In the genomic region with DNA sequence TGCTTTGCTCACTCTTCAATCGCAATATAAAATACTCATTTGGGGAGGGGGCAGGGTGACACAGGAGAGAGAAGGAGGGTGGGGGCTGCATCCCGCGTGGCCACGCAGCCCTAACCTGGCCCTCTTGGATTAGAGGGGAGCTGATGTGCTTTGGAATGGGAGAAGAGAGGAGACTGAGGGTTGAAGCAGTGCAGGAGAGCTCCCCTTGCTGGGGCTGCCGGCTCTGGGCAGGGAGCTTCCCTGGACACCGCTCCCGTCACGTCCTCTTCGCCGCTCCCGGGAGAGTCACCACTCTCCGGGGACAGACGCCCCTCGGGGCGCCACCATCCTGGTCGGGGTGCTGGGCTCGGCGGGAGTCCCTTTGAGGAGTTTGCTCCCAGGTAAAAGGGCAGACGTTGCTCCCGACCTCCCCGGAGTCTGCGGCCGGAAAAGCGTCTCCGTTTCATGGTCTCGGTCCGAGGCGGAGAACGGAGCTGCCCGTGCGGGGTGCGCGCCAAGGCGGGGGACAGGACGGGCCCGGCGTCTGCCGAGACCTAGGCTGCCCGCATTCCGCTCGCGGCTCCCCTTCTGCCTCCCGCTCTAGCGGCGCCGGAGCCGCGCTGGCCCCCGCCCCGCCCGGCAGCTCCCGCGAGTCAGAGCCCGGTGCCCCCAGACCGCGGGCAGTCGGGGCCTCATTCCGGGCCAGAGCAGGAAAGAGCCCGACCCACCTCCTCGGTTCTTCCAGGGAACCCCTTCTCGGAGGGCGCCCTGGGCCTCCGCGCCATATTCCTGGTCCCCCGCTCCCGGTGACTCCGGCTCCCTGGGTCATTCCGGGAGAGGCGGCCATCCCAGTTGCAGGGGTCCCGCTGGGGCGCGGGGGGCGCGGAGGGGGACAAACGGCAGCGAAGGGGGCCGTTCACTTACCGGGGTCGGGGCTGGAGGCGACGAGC, we compare ENCODE assay signal across 11 cellular contexts. TPM values are rescaled to one million over a fixed set of nuclear protein-coding genes. Genes with fewer than 3 reads are reported as not detected.
A peak's percentile ranks its signal among the peaks of the same experiment; 100 is the strongest.
DNase-seq lines count a peak whose midpoint lies in the region; ATAC-seq, FAIRE-seq and TF ChIP-seq lines count a peak whose summit lies in the region.
"Had no signal": no experiment of that assay in that cellular context is flagged by ENCODE, and none has a peak within 500 bp of the region (broad histone marks: within the 10 kb centered on the region; RNA-seq: fewer than 3 reads in every experiment).

No MANE protein-coding gene starts in this region.

- no peak for ATAC-seq in GM21526 (IDR thresholded peaks at IDR 0.05; ENCODE audit: low FRiP score, unreplicated experiment)
- ATAC-seq: stimulated activated memory B cell treated with anti-CD40 and anti-IgM and Interleukin-4, amounts not matched to agents 10 μg/mL and 1 μg/mL and 100 μg/mL, for 72 hours; T-helper 17 cell had no signal

- 2% methylated on average over 34 of the region's 81 CpGs; no CpG with 5 or more reads in 1 of the 2 experiments for WGBS in H1 (ENCODE audit: extremely low coverage in 1 of 2, insufficient coverage in 1 of 2, insufficient read length in 1 of 2, insufficient replicate concordance in 2 of 2, low coverage in 1 of 2, low lambda C conversion rate in 2 of 2, missing lambda C conversion rate in 1 of 2), 2 experiments
- WGBS in mesodermal cell (ENCODE audit: insufficient coverage in 2 of 2), 2 experiments = 1% methylated on average over 64 to 77 of the region's 81 CpGs

- no peak overlapping the region for H4K91ac ChIP-seq in H1 (replicated peaks; ENCODE audit: insufficient read length, low read length)

- H3K23me2 ChIP-seq in H1 (ENCODE audit: low read depth, low read length) = peaks cover 6% of the 10 kb centered on the region; the same call in 1 of the 2 replicates

- H4K20me1 ChIP-seq in H1 (replicated peaks in 1 of 2; ENCODE audit: control insufficient read depth in 1 of 2, insufficient read depth in 2 of 2, low read length in 2 of 2) = peaks cover 0 to 4% of the 10 kb centered on the region in 2 experiments

- H3K56ac ChIP-seq in H1 (replicated peaks; ENCODE audit: insufficient read length, low read depth, low read length) = no peak overlapping the region

- peaks cover 9% of the 10 kb centered on the region for H3K9me3 Mint-ChIP-seq in activated T-helper 1 cell treated with anti-CD3 and anti-CD28 coated beads, Interleukin-12 subunit alpha, Interleukin-12 subunit beta, Interleukin-2, Interleukin-4 antibody, amounts not matched to agents 30 ng/mL and 10 ng/mL and 1 ng/mL, durations not matched to agents 14 hours and 24 hours and 36 hours

- no peak overlapping the region for H4K8ac ChIP-seq in H1 (ENCODE audit: extremely low read depth, insufficient read depth, low read length)

- TF ChIP-seq RAD21 in H1 (IDR thresholded peaks at IDR 0.05 in 1 of 2, conservative IDR thresholded peaks at IDR 0.05 in 1 of 2; ENCODE audit: low read depth in 2 of 2, low read length in 2 of 2) = no peak

- H3K36me3 ChIP-seq in MG63 (no peaks in the 10 kb centered on the region), H1 (ENCODE audit: control insufficient read depth in 2 of 4, insufficient read depth in 4 of 4, low read length in 3 of 4) (no peaks in the 10 kb centered on the region), mesodermal cell (ENCODE audit: control insufficient read depth, insufficient read depth, low read length) (no peaks in the 10 kb centered on the region)

- no peak overlapping the region for H3K4ac ChIP-seq in H1 (replicated peaks; ENCODE audit: insufficient read length, low read depth, low read length)

- H2BK12ac ChIP-seq in H1 (ENCODE audit: low read depth, low read length) = no peak overlapping the region

- H2BK5ac ChIP-seq in H1 (ENCODE audit: low read depth, low read length) = no peak overlapping the region

- no peak for TF ChIP-seq POLR2A in H1 (IDR thresholded peaks at IDR 0.05; ENCODE audit: control extremely low read depth in 1 of 2, low read depth in 2 of 2, low read length in 2 of 2)

- no peak overlapping the region for H3K14ac ChIP-seq in H1 (ENCODE audit: insufficient read length)

- H3K27ac ChIP-seq in H1 (ENCODE audit: low read depth, low read length) = no peak overlapping the region
- H3K27ac ChIP-seq in mesodermal cell (ENCODE audit: low read depth, low read length, severe bottlenecking) = no peak overlapping the region

- H3K18ac ChIP-seq in H1 (ENCODE audit: extremely low read depth, low read length) = no peak overlapping the region

- TF ChIP-seq CTCF in AG10803 (conservative IDR thresholded peaks at IDR 0.05; ENCODE audit: low read length) (no peak), H1 (IDR thresholded peaks at IDR 0.05; ENCODE audit: control extremely low read depth in 1 of 3, insufficient read depth in 1 of 3, low read depth in 1 of 3, low read length in 3 of 3) (no peak)

- no peak overlapping the region for H3K23ac ChIP-seq in H1 (ENCODE audit: insufficient read length)

- H3K9ac ChIP-seq in H1 (replicated peaks in 1 of 4; ENCODE audit: extremely low read depth in 1 of 4, low read depth in 3 of 4, low read length in 3 of 4) = no peak overlapping the region

- H3K4me3 Mint-ChIP-seq in activated T-helper 1 cell treated with anti-CD3 and anti-CD28 coated beads, Interleukin-12 subunit alpha, Interleukin-12 subunit beta, Interleukin-2, Interleukin-4 antibody, amounts not matched to agents 30 ng/mL and 10 ng/mL and 1 ng/mL, durations not matched to agents 14 hours and 24 hours and 36 hours = no peak overlapping the region
- H3K4me3 Mint-ChIP-seq: naive B cell; stimulated activated memory B cell treated with anti-CD40 and anti-IgM and Interleukin-4, amounts not matched to agents 10 μg/mL and 1 μg/mL and 100 μg/mL, for 72 hours had no signal

- no peak for DNase-seq in AG10803 (ENCODE audit: low read depth)
- peak; percentile 37 for DNase-seq in MG63
- peak in 1 of 2 experiments; percentile 72 for DNase-seq in H1 (ENCODE audit: low read depth in 1 of 2, low spot score in 2 of 2)
- no peak for DNase-seq in NCI-H510A (lab: John Stamatoyannopoulos, UW)
- no peak for DNase-seq in stimulated activated CD4-positive, alpha-beta T cell treated with anti-CD3 and anti-CD28 coated beads, Interleukin-4, amount 100 ng/mL, for 4 hours
- no peak for DNase-seq in activated T-helper 1 cell treated with anti-CD3 and anti-CD28 coated beads, Interleukin-12 subunit alpha, Interleukin-12 subunit beta, Interleukin-2, Interleukin-4 antibody, amounts not matched to agents 30 ng/mL and 10 ng/mL and 1 ng/mL, durations not matched to agents 14 hours and 24 hours and 36 hours (ENCODE audit: low spot score)
- DNase-seq: naive B cell had no signal

- no peak overlapping the region for H2BK20ac ChIP-seq in H1 (ENCODE audit: low read length)

- no peak overlapping the region for H2BK120ac ChIP-seq in H1 (replicated peaks; ENCODE audit: low read depth, low read length)

- H3K4me1 ChIP-seq in H1 (replicated peaks in 1 of 4; ENCODE audit: control insufficient read depth in 3 of 4, insufficient read depth in 4 of 4, low read length in 3 of 4) (peaks cover 0 to 7% (median 3%) of the 10 kb centered on the region in 4 experiments; a peak in 4 of 7 replicates), mesodermal cell (ENCODE audit: control insufficient read depth, insufficient read depth, low read length, poor library complexity, severe bottlenecking) (no peaks in the 10 kb centered on the region)

- H3K27me3 Mint-ChIP-seq in activated T-helper 1 cell treated with anti-CD3 and anti-CD28 coated beads, Interleukin-12 subunit alpha, Interleukin-12 subunit beta, Interleukin-2, Interleukin-4 antibody, amounts not matched to agents 30 ng/mL and 10 ng/mL and 1 ng/mL, durations not matched to agents 14 hours and 24 hours and 36 hours (ENCODE audit: insufficient read depth) = peaks cover 40% of the 10 kb centered on the region

- peak overlapping the region; percentile 51 for H3K4me3 ChIP-seq in AG10803 (ENCODE audit: low read length)
- H3K4me3 ChIP-seq in MG63 = peak overlapping the region; percentile 13; the same call in 1 of the 2 replicates
- H3K4me3 ChIP-seq in H1 (ENCODE audit: extremely low read depth in 1 of 4, insufficient read depth in 2 of 4, low read depth in 3 of 4, low read length in 4 of 4) = peak overlapping the region; percentile 32 to 71 (median 60)
- peak overlapping the region; percentile 24 for H3K4me3 ChIP-seq in mesodermal cell (ENCODE audit: extremely low read depth, insufficient read depth, low read length, poor library complexity, severe bottlenecking)

- H3K4me2 ChIP-seq in H1 (ENCODE audit: insufficient read depth in 1 of 2, low read depth in 2 of 2, low read length in 2 of 2) = peak overlapping the region; percentile 83 to 85

- no peaks in the 10 kb centered on the region for H3K79me2 ChIP-seq in H1 (ENCODE audit: control insufficient read depth in 1 of 2, insufficient read depth in 2 of 2, low read length in 2 of 2)

- intact Hi-C loops in activated T-helper 1 cell treated with anti-CD3 and anti-CD28 coated beads, Interleukin-12 subunit alpha, Interleukin-12 subunit beta, Interleukin-2, Interleukin-4 antibody, amounts not matched to agents 30 ng/mL and 10 ng/mL and 1 ng/mL, durations not matched to agents 14 hours and 24 hours and 36 hours (cut with micrococcal nuclease) = no loop called here

- no peak for TF ChIP-seq EP300 in H1 (IDR thresholded peaks at IDR 0.05; ENCODE audit: borderline replicate concordance in 1 of 2, low read depth in 2 of 2, low read length in 2 of 2)

- POLR2A ChIA-PET in H1 (lab: Charles Lee; ENCODE audit: partially characterized antibody) = interaction anchor here (1.0 to 1.1 kb wide), 2 partner anchors 97 to 284 kb away, joined by 3 to 4 read pairs; partner anchors contain the start of gene RPL22L1

- H3K4me1 Mint-ChIP-seq in activated T-helper 1 cell treated with anti-CD3 and anti-CD28 coated beads, Interleukin-12 subunit alpha, Interleukin-12 subunit beta, Interleukin-2, Interleukin-4 antibody, amounts not matched to agents 30 ng/mL and 10 ng/mL and 1 ng/mL, durations not matched to agents 14 hours and 24 hours and 36 hours (ENCODE audit: low read depth) = no peaks in the 10 kb centered on the region
- H3K4me1 Mint-ChIP-seq: stimulated activated memory B cell treated with anti-CD40 and anti-IgM and Interleukin-4, amounts not matched to agents 10 μg/mL and 1 μg/mL and 100 μg/mL, for 72 hours; T-helper 17 cell had no signal

- no peak overlapping the region for H2AK5ac ChIP-seq in H1 (ENCODE audit: low read depth, low read length)

- H3K79me1 ChIP-seq in H1 (ENCODE audit: low read depth, low read length) = no peaks in the 10 kb centered on the region

- no peak overlapping the region for H4K5ac ChIP-seq in H1 (ENCODE audit: insufficient read length, low read depth, low read length)

- no peaks in the 10 kb centered on the region for H3K36me3 Mint-ChIP-seq in activated T-helper 1 cell treated with anti-CD3 and anti-CD28 coated beads, Interleukin-12 subunit alpha, Interleukin-12 subunit beta, Interleukin-2, Interleukin-4 antibody, amounts not matched to agents 30 ng/mL and 10 ng/mL and 1 ng/mL, durations not matched to agents 14 hours and 24 hours and 36 hours (ENCODE audit: low read depth)
- H3K36me3 Mint-ChIP-seq: stimulated activated memory B cell treated with anti-CD40 and anti-IgM and Interleukin-4, amounts not matched to agents 10 μg/mL and 1 μg/mL and 100 μg/mL, for 72 hours had no signal

- H3K27ac Mint-ChIP-seq in activated T-helper 1 cell treated with anti-CD3 and anti-CD28 coated beads, Interleukin-12 subunit alpha, Interleukin-12 subunit beta, Interleukin-2, Interleukin-4 antibody, amounts not matched to agents 30 ng/mL and 10 ng/mL and 1 ng/mL, durations not matched to agents 14 hours and 24 hours and 36 hours = no peak overlapping the region
- H3K27ac Mint-ChIP-seq: naive B cell; stimulated activated memory B cell treated with anti-CD40 and anti-IgM and Interleukin-4, amounts not matched to agents 10 μg/mL and 1 μg/mL and 100 μg/mL, for 72 hours; T-helper 17 cell had no signal

- H2AFZ ChIP-seq in H1 (ENCODE audit: low read length) = no peak overlapping the region

- no peak overlapping the region for H2BK15ac ChIP-seq in H1 (ENCODE audit: low read length)

- CTCF ChIA-PET in H1 (lab: Charles Lee; ENCODE audit: partially characterized antibody) = interaction anchor here (0.6 to 2.9 kb wide), 17 partner anchors 8 to 252 kb away, joined by 3 to 39 read pairs (median 4); partner anchors contain the start of gene CLDN11

- H3K27me3 ChIP-seq in MG63 (peaks cover 34% of the 10 kb centered on the region), H1 (replicated peaks in 1 of 4; ENCODE audit: control insufficient read depth in 3 of 4, extremely low read depth in 1 of 4, insufficient read depth in 3 of 4, low read length in 3 of 4) (peaks cover 0 to 25% (median 21%) of the 10 kb centered on the region in 4 experiments; a peak in 6 of 7 replicates)

- no peak for FAIRE-seq in H1 (lab: Jason Lieb, UNC)

- H3K9me3 ChIP-seq in MG63 (no peaks in the 10 kb centered on the region), H1 (ENCODE audit: insufficient read depth in 2 of 2, low read depth in 1 of 2, low read length in 1 of 2) (no peaks in the 10 kb centered on the region), mesodermal cell (ENCODE audit: control insufficient read depth, low read length) (no peaks in the 10 kb centered on the region)

RNA-seq across cellular contexts. Expression of gene SLC7A14, which starts 0.6 kb away (rescaled TPM):
- not detected in 2 replicates for total RNA-seq in MG63 (2014; rRNA removed; shearing (Covaris generic); ENCODE audit: low replicate concordance)
- 0.95 and 2.4 TPM in 2 replicates for total RNA-seq in H1 (2021; fragmentation: NEBNext Ultra II Directional; extraction: Animal tissue kit (Norgen Biotek cat#: 25700))
- polyA plus RNA-seq in H1 (2011; rRNA removed) = 0.21 and 0.52 TPM in 2 replicates
- 0.48 TPM for polyA plus RNA-seq in H1 (2011; cell fraction: cytosol; rRNA removed)
- 2.1 TPM for polyA plus RNA-seq in H1 (2011; cell fraction: nucleus; rRNA removed)
- 0.27 to 0.38 TPM (median 0.34 TPM) in 4 replicates for polyA plus RNA-seq in H1 (2012, experiment 1 of 2)
- 1.2 TPM for polyA plus RNA-seq in H1 (2012, experiment 2 of 2)
- polyA plus RNA-seq in H1 (2013, experiment 1 of 2) = 1.1 TPM
- polyA plus RNA-seq in H1 (2013, experiment 2 of 2) = 1.3 TPM
- 0.85 and 1.9 TPM in 2 replicates for polyA minus RNA-seq in H1 (2011; rRNA and poly(A)+ RNA removed)
- polyA minus RNA-seq in H1 (2011; cell fraction: cytosol; rRNA and poly(A)+ RNA removed) = 0.95 TPM
- 2.3 TPM for polyA minus RNA-seq in H1 (2011; cell fraction: nucleus; rRNA and poly(A)+ RNA removed)
- 0.07 TPM for polyA plus RNA-seq in mesodermal cell (2013, experiment 1 of 2)
- 0.05 TPM for polyA plus RNA-seq in mesodermal cell (2013, experiment 2 of 2)
- total RNA-seq in activated T-helper 1 cell treated with anti-CD3 and anti-CD28 coated beads, Interleukin-12 subunit alpha, Interleukin-12 subunit beta, Interleukin-2, Interleukin-4 antibody, amounts not matched to agents 30 ng/mL and 10 ng/mL and 1 ng/mL, durations not matched to agents 14 hours and 24 hours and 36 hours = not detected in 2 replicates
- total RNA-seq: T-helper 17 cell had no signal
